ENCODE assay signal across 8 cellular contexts in the genomic region with DNA sequence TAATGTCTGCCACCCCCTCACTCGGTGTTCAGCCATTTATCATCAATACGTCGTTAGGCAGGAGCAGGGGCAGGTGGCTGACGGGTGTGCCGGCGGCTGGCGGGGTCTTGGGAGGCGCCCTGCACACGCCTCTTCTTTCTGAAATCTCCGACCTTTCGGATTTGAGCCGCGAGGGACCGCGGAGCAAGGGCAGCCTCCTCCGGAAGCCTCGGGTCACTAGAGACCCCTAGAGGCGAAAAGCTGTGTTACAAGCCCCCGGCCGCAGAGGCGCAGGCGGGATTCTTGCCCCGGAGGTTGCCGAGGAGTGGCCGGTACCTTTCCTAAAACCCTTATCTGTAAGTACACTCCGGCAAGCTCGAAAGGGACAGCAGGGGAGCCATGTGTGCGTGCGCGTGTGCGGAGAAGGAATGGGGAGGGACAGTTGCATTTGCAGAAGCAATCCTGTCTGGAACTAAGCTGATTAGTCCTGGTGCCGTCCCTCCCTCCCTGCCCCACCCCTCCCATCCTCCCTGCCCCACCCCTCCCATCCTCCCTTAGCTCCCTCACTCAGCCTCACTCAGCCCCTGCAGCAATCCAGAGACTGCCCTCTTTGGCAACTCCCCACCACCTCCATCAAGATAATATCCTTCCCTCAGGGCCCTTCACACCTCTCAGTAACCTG. TPM values are rescaled to one million over a fixed set of nuclear protein-coding genes. Genes with fewer than 3 reads are reported as not detected.
DNase-seq lines count a peak whose midpoint lies in the region; ATAC-seq lines count a peak whose summit lies in the region.

No MANE protein-coding gene starts in this region.

- H2BK15ac ChIP-seq in mesenchymal stem cell (ENCODE audit: low read depth, poor library complexity, severe bottlenecking) = no peak overlapping the region

- H3K14ac ChIP-seq in mesenchymal stem cell (ENCODE audit: low read length in 2 of 2) = no peak overlapping the region

- peak overlapping the region in 1 of 2 experiments; percentile 41 for H3K18ac ChIP-seq in mesenchymal stem cell (ENCODE audit: low read depth in 1 of 2, low read length in 2 of 2)

- H3K4me3 Mint-ChIP-seq in T-helper 17 cell = peak overlapping the region; percentile 66

- no peak overlapping the region for H2BK5ac ChIP-seq in mesenchymal stem cell (ENCODE audit: low read depth, low read length, poor library complexity, severe bottlenecking)

- H3K23ac ChIP-seq in mesenchymal stem cell (ENCODE audit: low read length in 2 of 2) = no peak overlapping the region

- peaks cover 29% of the 10 kb centered on the region for H3K27me3 Mint-ChIP-seq in T-helper 17 cell

- peak; percentile 81 for DNase-seq in AG08396 (ENCODE audit: low spot score)
- DNase-seq in NCI-H1092 (lab: John Stamatoyannopoulos, UW) = peak; percentile 76
- DNase-seq in T-helper 17 cell = no peak
- DNase-seq in ecto neural progenitor cell (ENCODE audit: low spot score) = peak; percentile 96
- DNase-seq in mesenchymal stem cell = peak; percentile 63

- H3K4me3 ChIP-seq in mesenchymal stem cell (ENCODE audit: insufficient read depth in 1 of 2, low read depth in 1 of 2, low read length in 2 of 2) (peak overlapping the region in 1 of 2 experiments; percentile 70), stomach smooth muscle (ENCODE audit: low read length in 2 of 2) (peak overlapping the region; percentile 38 to 57)

- H3K9me3 ChIP-seq in T-helper 17 cell (ENCODE audit: control insufficient read depth, low read length, poor library complexity, severe bottlenecking) = peaks cover 2% of the 10 kb centered on the region
- H3K9me3 ChIP-seq in mesenchymal stem cell (ENCODE audit: control insufficient read depth, low read length) = no peaks in the 10 kb centered on the region
- H3K9me3 ChIP-seq in stomach smooth muscle (ENCODE audit: control insufficient read depth in 2 of 2, low read length in 2 of 2) = no peaks in the 10 kb centered on the region

- H3K9ac ChIP-seq in mesenchymal stem cell (ENCODE audit: low read length) (peak overlapping the region; percentile 57), stomach smooth muscle (ENCODE audit: low read length in 2 of 2) (peak overlapping the region in 1 of 2 donors; percentile 25)

- peaks cover 11% of the 10 kb centered on the region for H3K4me1 Mint-ChIP-seq in T-helper 17 cell

- peak overlapping the region; percentile 78 for H2AFZ ChIP-seq in mesenchymal stem cell (ENCODE audit: low read depth, low read length)

- no peak overlapping the region for H3K4ac ChIP-seq in mesenchymal stem cell (ENCODE audit: low read depth in 1 of 2, low read length in 2 of 2)

- no peak overlapping the region for H3K27ac ChIP-seq in mesenchymal stem cell (ENCODE audit: low read length, poor library complexity, severe bottlenecking)
- H3K27ac ChIP-seq in stomach smooth muscle (ENCODE audit: low read length) = no peak overlapping the region

- H3K79me1 ChIP-seq in mesenchymal stem cell (replicated peaks; ENCODE audit: low read length, poor library complexity, severe bottlenecking) = no peaks in the 10 kb centered on the region

- peaks cover 30 to 51% of the 10 kb centered on the region in 2 experiments for H3K27me3 ChIP-seq in mesenchymal stem cell (ENCODE audit: control insufficient read depth in 1 of 2, insufficient read depth in 1 of 2, low read length in 2 of 2)
- peaks cover 5 to 11% of the 10 kb centered on the region in 2 donors for H3K27me3 ChIP-seq in stomach smooth muscle (ENCODE audit: control insufficient read depth in 1 of 2, insufficient read depth in 2 of 2, low read length in 2 of 2)

- WGBS in mesenchymal stem cell = 0% methylated on average over 32 of the region's 32 CpGs

- no peaks in the 10 kb centered on the region for H3K36me3 Mint-ChIP-seq in T-helper 17 cell (ENCODE audit: low read depth)

- peaks cover 6% of the 10 kb centered on the region for H3K4me1 ChIP-seq in mesenchymal stem cell (ENCODE audit: control insufficient read depth, insufficient read depth, low read depth, low read length)
- H3K4me1 ChIP-seq in stomach smooth muscle (ENCODE audit: control insufficient read depth, insufficient read depth, low read length) = peaks cover 4% of the 10 kb centered on the region

- no peak overlapping the region for H2AK5ac ChIP-seq in mesenchymal stem cell (ENCODE audit: low read length, severe bottlenecking)

- peak overlapping the region; percentile 82 for H3K4me2 ChIP-seq in mesenchymal stem cell (ENCODE audit: low read length, poor library complexity, severe bottlenecking)

- peak overlapping the region in 1 of 2 experiments; percentile 80 for H2BK12ac ChIP-seq in mesenchymal stem cell (ENCODE audit: low read length in 2 of 2)

- H4K8ac ChIP-seq in mesenchymal stem cell (ENCODE audit: low read length) = peak overlapping the region; percentile 35

- H3K36me3 ChIP-seq in mesenchymal stem cell (ENCODE audit: control insufficient read depth in 1 of 2, insufficient read depth in 2 of 2, low read depth in 1 of 2, low read length in 2 of 2) (no peaks in the 10 kb centered on the region), stomach smooth muscle (ENCODE audit: control insufficient read depth in 2 of 2, insufficient read depth in 2 of 2, low read length in 2 of 2) (no peaks in the 10 kb centered on the region)

- no peak overlapping the region for H2BK120ac ChIP-seq in mesenchymal stem cell (ENCODE audit: low read depth, low read length)

- ATAC-seq in GM18498 (IDR thresholded peaks at IDR 0.05; ENCODE audit: unreplicated experiment) (peak; percentile 93), HG02798 (IDR thresholded peaks at IDR 0.05; ENCODE audit: poor library complexity, unreplicated experiment) (peak; percentile 92), T-helper 17 cell (peak; percentile 28)

- H4K91ac ChIP-seq in mesenchymal stem cell (ENCODE audit: low read length) = no peak overlapping the region

- no peak overlapping the region for H3K27ac Mint-ChIP-seq in T-helper 17 cell

RNA-seq across cellular contexts. Expression of gene BRINP2, which starts 11.0 kb away (rescaled TPM):
- not detected for total RNA-seq in T-helper 17 cell
- 0.44 TPM for polyA plus RNA-seq in mesenchymal stem cell (2013, experiment 1 of 2)
- polyA plus RNA-seq in mesenchymal stem cell (2013, experiment 2 of 2) = 0.34 TPM

RNA-seq across cellular contexts. Expression of gene ASTN1, which starts 17.2 kb away (rescaled TPM):
- total RNA-seq in T-helper 17 cell = not detected
- polyA plus RNA-seq in mesenchymal stem cell (2013, experiment 1 of 2) = 0.08 TPM
- 0.05 TPM for polyA plus RNA-seq in mesenchymal stem cell (2013, experiment 2 of 2)

Comparison
In these comparisons a context has a peak if more than half of its experiments do, and no peak if none do; other contexts are left out.
1. DNase-seq: peak in AG08396 (single experiment), NCI-H1092 (single experiment), ecto neural progenitor cell (single experiment) and mesenchymal stem cell (single experiment); none in T-helper 17 cell (0 of 3).
2. ATAC-seq: peak in every context shown above with its lines; median percentile 93 in GM18498; 92 in HG02798; 28 in T-helper 17 cell.